8 cellular contexts compared by ENCODE assay signal in genomic region chr11:46295312-46295995, GRCh38. TPM values are rescaled to one million over a fixed set of nuclear protein-coding genes. Genes with fewer than 3 reads are reported as not detected.
DNase-seq lines count a peak whose midpoint lies in the region; ATAC-seq and TF ChIP-seq lines count a peak whose summit lies in the region.

No MANE protein-coding gene starts in this region.

- H3K27me3 ChIP-seq in RWPE2 (ENCODE audit: insufficient read depth, poor library complexity, severe bottlenecking) (no peaks in the 10 kb centered on the region), subcutaneous abdominal adipose tissue (ENCODE audit: control insufficient read depth in 5 of 5, insufficient read depth in 4 of 5, low read length in 5 of 5) (peaks cover 3 to 10% (median 7%) of the 10 kb centered on the region in 5 donors)

- TF ChIP-seq CTCF in GM13977 (IDR thresholded peaks at IDR 0.05; ENCODE audit: extremely low read depth, insufficient read depth, missing control alignments): no peak
- no peak for TF ChIP-seq CTCF in RWPE2 (IDR thresholded peaks at IDR 0.05; ENCODE audit: poor library complexity, severe bottlenecking)

- peak; percentile 88 for DNase-seq in GM13977 (ENCODE audit: low spot score)
- peak; percentile 86 for DNase-seq in RWPE2 (ENCODE audit: low spot score)
- DNase-seq in activated naive CD4-positive, alpha-beta T cell (lab: John Stamatoyannopoulos, UW): peak; percentile 40 to 76 (median 52)
- DNase-seq in germinal center (ENCODE audit: low spot score): peak; percentile 83
- DNase-seq in occipital lobe (lab: John Stamatoyannopoulos, UW): peak; percentile 62

- no peaks in the 10 kb centered on the region for H3K9me3 ChIP-seq in RWPE2 (ENCODE audit: severe bottlenecking)
- H3K9me3 ChIP-seq in subcutaneous abdominal adipose tissue (ENCODE audit: control insufficient read depth in 5 of 5, low read length in 5 of 5): no peaks in the 10 kb centered on the region

- ATAC-seq in HG03469 (IDR thresholded peaks at IDR 0.05; ENCODE audit: unreplicated experiment) (peak; percentile 52), RWPE2 (ENCODE audit: low read depth) (peak; percentile 89), GM18873 (IDR thresholded peaks at IDR 0.05; ENCODE audit: low FRiP score, unreplicated experiment) (no peak)

- peak overlapping the region in 4 of 5 donors; percentile 10 to 69 (median 47) for H3K9ac ChIP-seq in subcutaneous abdominal adipose tissue (ENCODE audit: low read length in 5 of 5)

- H3K4me1 ChIP-seq in RWPE2 (ENCODE audit: insufficient read depth, poor library complexity, severe bottlenecking) (peaks cover 27% of the 10 kb centered on the region), subcutaneous abdominal adipose tissue (ENCODE audit: control insufficient read depth in 5 of 5, insufficient read depth in 5 of 5, low read length in 5 of 5) (peaks cover 1 to 50% (median 48%) of the 10 kb centered on the region in 5 donors)

- in situ Hi-C loops in GM13977 (cut with MboI; ENCODE audit: low pct_unique_long_range_greater_than_20kb, low sequenced_read_pairs, unreplicated experiment): no loop called here

- no peaks in the 10 kb centered on the region for H3K36me3 ChIP-seq in RWPE2 (ENCODE audit: low read depth)
- no peaks in the 10 kb centered on the region for H3K36me3 ChIP-seq in subcutaneous abdominal adipose tissue (ENCODE audit: control insufficient read depth in 5 of 5, insufficient read depth in 5 of 5, low read length in 5 of 5)

- H3K4me3 ChIP-seq in RWPE2 (ENCODE audit: severe bottlenecking) (peak overlapping the region; percentile 35), subcutaneous abdominal adipose tissue (ENCODE audit: low read depth in 1 of 5, low read length in 5 of 5) (peak overlapping the region; percentile 70 to 81 (median 71))

- H3K27ac ChIP-seq in RWPE2 (ENCODE audit: poor library complexity, severe bottlenecking) (peak overlapping the region; percentile 12), subcutaneous abdominal adipose tissue (ENCODE audit: low read depth, low read length) (peak overlapping the region; percentile 46)

RNA-seq across cellular contexts. Expression of gene CREB3L1, which starts 18.0 kb away (rescaled TPM):
- 1.2 TPM for total RNA-seq in occipital lobe

RNA-seq across cellular contexts. Expression of gene DGKZ, which starts 51.8 kb away (rescaled TPM):
- total RNA-seq in occipital lobe: 33.5 TPM
